Comparison of ENCODE assay signal across 9 cellular contexts in the genomic region with DNA sequence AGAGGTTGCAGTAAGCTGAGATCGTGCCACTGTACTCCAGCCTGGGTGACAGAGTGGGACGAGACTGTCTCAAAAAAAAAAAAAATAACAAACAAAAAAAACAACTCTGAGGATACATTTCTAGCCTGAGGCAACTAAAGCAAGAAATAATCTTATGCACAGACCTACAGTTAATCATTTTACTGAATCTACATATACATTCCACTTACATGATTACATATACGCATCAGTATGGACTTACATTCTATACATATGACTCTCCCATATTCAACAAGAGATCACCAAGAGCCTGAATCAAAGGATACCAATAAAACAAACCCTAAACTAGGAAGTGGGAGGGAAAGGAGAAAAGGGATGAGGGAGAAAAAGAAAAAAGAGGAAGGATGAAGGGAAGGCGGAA. TPM values are rescaled to one million over a fixed set of nuclear protein-coding genes. Genes with fewer than 3 reads are reported as not detected.
DNase-seq lines count a peak whose midpoint lies in the region; ATAC-seq and TF ChIP-seq lines count a peak whose summit lies in the region.
"Had no signal": no experiment of that assay in that cellular context is flagged by ENCODE, and none has a peak within 500 bp of the region (broad histone marks: within the 10 kb centered on the region; RNA-seq: fewer than 3 reads in every experiment).

No MANE protein-coding gene starts in this region.

- TF ChIP-seq CTCF in IMR-90 (conservative IDR thresholded peaks at IDR 0.05; ENCODE audit: low read depth, low read length), result no peak
- no peak for TF ChIP-seq CTCF in astrocyte of the spinal cord (IDR thresholded peaks at IDR 0.05; ENCODE audit: low read depth, low read length)
- TF ChIP-seq CTCF in mesothelial cell of epicardium (IDR thresholded peaks at IDR 0.05; ENCODE audit: unreplicated experiment), result no peak

- no peak for TF ChIP-seq RAD21 in IMR-90 (IDR thresholded peaks at IDR 0.05; ENCODE audit: low read length)

- no peak for TF ChIP-seq POLR2A in IMR-90 (IDR thresholded peaks at IDR 0.05; ENCODE audit: low read depth, low read length)

- no peak overlapping the region for H2AK5ac ChIP-seq in IMR-90 (ENCODE audit: low read depth, low read length)

- peaks cover 0 to 1% (median 0%) of the 10 kb centered on the region in 7 donors for H3K9me3 Mint-ChIP-seq in CD4-positive, CD25-positive, alpha-beta regulatory T cell
- peaks cover 3% of the 10 kb centered on the region for H3K9me3 Mint-ChIP-seq in mesothelial cell of epicardium

- peaks cover 19 to 41% (median 29%) of the 10 kb centered on the region in 4 donors for H3K4me1 Mint-ChIP-seq in CD4-positive, CD25-positive, alpha-beta regulatory T cell
- H3K4me1 Mint-ChIP-seq in mesothelial cell of epicardium, result peaks cover 22% of the 10 kb centered on the region

- H3K27ac ChIP-seq in CD4-positive, CD25-positive, alpha-beta regulatory T cell (ENCODE audit: insufficient read depth, low read length, poor library complexity, severe bottlenecking), result no peak overlapping the region
- H3K27ac ChIP-seq in IMR-90 (ENCODE audit: insufficient read depth, low read length), result no peak overlapping the region

- no peaks in the 10 kb centered on the region for H3K9me1 ChIP-seq in IMR-90 (ENCODE audit: insufficient read depth, low read length)

- peak overlapping the region; percentile 98 for H3K4me2 ChIP-seq in IMR-90 (ENCODE audit: low read depth, low read length)

- no peak overlapping the region for H4K91ac ChIP-seq in IMR-90 (ENCODE audit: insufficient read depth, low read depth, low read length)

- H3K23ac ChIP-seq in IMR-90 (ENCODE audit: low read depth, low read length), result no peak overlapping the region

- no peaks in the 10 kb centered on the region for H3K27me3 ChIP-seq in CD4-positive, CD25-positive, alpha-beta regulatory T cell (ENCODE audit: control insufficient read depth, insufficient read depth, low read length)
- no peaks in the 10 kb centered on the region for H3K27me3 ChIP-seq in IMR-90 (ENCODE audit: control insufficient read depth, insufficient read depth, low read length)

- dilution Hi-C loops in IMR-90 (cut with HindIII; ENCODE audit: low sequenced_read_pairs, unreplicated experiment), result no loop called here

- no peak overlapping the region for H2BK15ac ChIP-seq in IMR-90 (ENCODE audit: low read depth, low read length)

- peaks cover 17% of the 10 kb centered on the region for H3K4me1 ChIP-seq in CD4-positive, CD25-positive, alpha-beta regulatory T cell (ENCODE audit: control insufficient read depth, insufficient read depth, low read length, poor library complexity, severe bottlenecking)
- peaks cover 2% of the 10 kb centered on the region; the same call in 1 of the 2 replicates for H3K4me1 ChIP-seq in IMR-90 (ENCODE audit: control insufficient read depth, insufficient read depth, low read length)

- peak overlapping the region; percentile 96 for H3K4me3 ChIP-seq in CD4-positive, CD25-positive, alpha-beta regulatory T cell (ENCODE audit: low read depth, low read length)
- H3K4me3 ChIP-seq in IMR-90 (ENCODE audit: insufficient read depth, low read depth, low read length) (0 out of 2 replicates have a peak overlapping the region, but pooled peaks have one; percentile 69), astrocyte of the spinal cord (ENCODE audit: low read depth, low read length) (peak overlapping the region; percentile 99)

- H3K27me3 Mint-ChIP-seq in CD4-positive, CD25-positive, alpha-beta regulatory T cell, result no peaks in the 10 kb centered on the region
- no peaks in the 10 kb centered on the region for H3K27me3 Mint-ChIP-seq in mesothelial cell of epicardium (ENCODE audit: low read depth)

- BruUV-seq in IMR-90 (replicated peaks; lab: Mats Ljungman, UMichigan), result no TSS peak

- no peak overlapping the region for H3K14ac ChIP-seq in IMR-90 (replicated peaks; ENCODE audit: low read depth, low read length)

- H3K36me3 ChIP-seq in CD4-positive, CD25-positive, alpha-beta regulatory T cell (ENCODE audit: control insufficient read depth, insufficient read depth, low read length), result no peaks in the 10 kb centered on the region
- H3K36me3 ChIP-seq in IMR-90 (ENCODE audit: control insufficient read depth, insufficient read depth, low read length), result no peaks in the 10 kb centered on the region

- in situ Hi-C loops in IMR-90 (cut with MboI; ENCODE audit: low sequenced_read_pairs), result loop anchor here (10.0 kb wide), 1 partner anchor 277 kb away; the partner anchor contains the start of gene GAB2
- in situ Hi-C loops in astrocyte of the spinal cord (cut with HindIII; ENCODE audit: low sequenced_read_pairs), result no loop called here

- peak overlapping the region; percentile 78 to 96 (median 94) for H3K27ac Mint-ChIP-seq in CD4-positive, CD25-positive, alpha-beta regulatory T cell
- peak overlapping the region; percentile 89 for H3K27ac Mint-ChIP-seq in mesothelial cell of epicardium

- H2BK20ac ChIP-seq in IMR-90 (ENCODE audit: low read depth, low read length), result no peak overlapping the region

- no peak overlapping the region for H3K4ac ChIP-seq in IMR-90 (ENCODE audit: low read depth, low read length)

- peak overlapping the region; percentile 55; the same call in 1 of the 2 replicates for H4K5ac ChIP-seq in IMR-90 (ENCODE audit: low read depth, low read length)

- peak in 1 of 3 donors; percentile 5 for DNase-seq in CD4-positive, CD25-positive, alpha-beta regulatory T cell
- DNase-seq in IMR-90 (peak; percentile 16), astrocyte of the spinal cord (ENCODE audit: low read depth, low spot score) (no peak), mesothelial cell of epicardium (ENCODE audit: low spot score in 2 of 2, unreplicated experiment in 2 of 2) (no peak), COLO829 (ENCODE audit: low spot score) (no peak)
- DNase-seq in effector CD4-positive, alpha-beta T cell, result no peak
- DNase-seq: GDM1 had no signal

- no peak overlapping the region for H3K56ac ChIP-seq in IMR-90 (ENCODE audit: extremely low read depth, insufficient read depth, low read length)

- POLR2A ChIA-PET in IMR-90 (lab: Charles Lee; ENCODE audit: unreplicated experiment), result interaction anchor here (0.6 kb wide), 1 partner anchor 850 kb away, joined by 3 read pairs; no protein-coding TSS in a partner anchor

- no peak overlapping the region for H2BK5ac ChIP-seq in IMR-90 (ENCODE audit: low read depth, low read length, poor library complexity, severe bottlenecking)

- peak overlapping the region; percentile 80 to 97 (median 94) for H3K4me3 Mint-ChIP-seq in CD4-positive, CD25-positive, alpha-beta regulatory T cell
- H3K4me3 Mint-ChIP-seq in mesothelial cell of epicardium, result peak overlapping the region; percentile 96

- ATAC-seq in CD4-positive, CD25-positive, alpha-beta regulatory T cell (ENCODE audit: low read depth in 2 of 2), result no peak
- ATAC-seq in IMR-90 (ENCODE audit: low read depth) (no peak), HG02870 (IDR thresholded peaks at IDR 0.05; ENCODE audit: unreplicated experiment) (no peak)
- no peak for ATAC-seq in activated CD4-positive, CD25-positive, alpha-beta regulatory T cell treated with anti-CD3 and anti-CD28 coated beads, Interleukin-2, amount 50 U/mL, for 24 hours

- intact Hi-C loops in IMR-90 (cut with micrococcal nuclease), result no loop called here

- CTCF ChIA-PET in IMR-90 (lab: Yijun Ruan, JAX), result no interaction called here

- peaks cover 17% of the 10 kb centered on the region for H3K36me3 Mint-ChIP-seq in CD4-positive, CD25-positive, alpha-beta regulatory T cell
- H3K36me3 Mint-ChIP-seq in mesothelial cell of epicardium, result peaks cover 30% of the 10 kb centered on the region

- H2BK120ac ChIP-seq in IMR-90 (ENCODE audit: low read depth, low read length), result no peak overlapping the region

- 90% methylated on average over 2 of the region's 4 CpGs; no CpG with 5 or more reads in 1 of the 2 experiments for WGBS in IMR-90 (ENCODE audit: extremely low coverage in 2 of 2, insufficient read length in 1 of 2), 2 experiments

- peaks cover 20 to 38% of the 10 kb centered on the region in 2 experiments for H3K79me1 ChIP-seq in IMR-90 (ENCODE audit: low read depth in 1 of 2, low read length in 2 of 2)

- no peak overlapping the region for H2AK9ac ChIP-seq in IMR-90 (replicated peaks; ENCODE audit: low read depth, low read length, poor library complexity)

- no peak overlapping the region for H2AFZ ChIP-seq in IMR-90 (replicated peaks; ENCODE audit: low read length, poor library complexity)

- peak overlapping the region; percentile 96 to 98; a peak in 3 of 4 replicates for H4K8ac ChIP-seq in IMR-90 (ENCODE audit: low read depth in 2 of 2, low read length in 2 of 2)

- no peak overlapping the region for H3K9ac ChIP-seq in IMR-90 (ENCODE audit: low read depth, low read length)

- no peaks in the 10 kb centered on the region for H4K20me1 ChIP-seq in IMR-90 (ENCODE audit: insufficient read depth, low read length)

- no peak overlapping the region for H3K18ac ChIP-seq in IMR-90 (ENCODE audit: low read depth, low read length)

- no peaks in the 10 kb centered on the region for H3K9me3 ChIP-seq in CD4-positive, CD25-positive, alpha-beta regulatory T cell (ENCODE audit: control insufficient read depth in 2 of 2, low read length in 2 of 2)
- H3K9me3 ChIP-seq in IMR-90 (ENCODE audit: control insufficient read depth, insufficient read depth, low read length), result no peaks in the 10 kb centered on the region

RNA-seq across cellular contexts. Expression of gene ALG8, which starts 1.1 kb away (rescaled TPM):
- 20.6 TPM for total RNA-seq in CD4-positive, CD25-positive, alpha-beta regulatory T cell
- 10 to 100 TPM; 52.7 to 56.3 (median 54.5) TPM for polyA plus RNA-seq in CD4-positive, CD25-positive, alpha-beta regulatory T cell
- 27.8 and 53.0 TPM in 2 replicates for total RNA-seq in IMR-90 (2012; rRNA removed)
- 28.2 and 31.8 TPM in 2 replicates for polyA plus RNA-seq in IMR-90 (2012; rRNA removed)
- polyA plus RNA-seq in IMR-90 (2012; cell fraction: cytosol; rRNA removed), result 14.0 and 21.5 TPM in 2 replicates
- 10.9 and 36.2 TPM in 2 replicates for polyA plus RNA-seq in IMR-90 (2012; cell fraction: nucleus; rRNA removed; ENCODE audit: low replicate concordance)
- total RNA-seq in mesothelial cell of epicardium, result 53.7 to 63.0 TPM (median 61.6 TPM) in 3 replicates

RNA-seq across cellular contexts. Expression of gene KCTD21, which starts 50.1 kb away (rescaled TPM):
- 3.8 TPM for total RNA-seq in CD4-positive, CD25-positive, alpha-beta regulatory T cell
- polyA plus RNA-seq in CD4-positive, CD25-positive, alpha-beta regulatory T cell, result 1 to 10 TPM; 1.4 to 3.3 (median 2.4) TPM
- total RNA-seq in IMR-90 (2012; rRNA removed), result 12.2 and 12.5 TPM in 2 replicates
- 12.2 TPM in 2 replicates for polyA plus RNA-seq in IMR-90 (2012; rRNA removed)
- 7.1 and 14.7 TPM in 2 replicates for polyA plus RNA-seq in IMR-90 (2012; cell fraction: cytosol; rRNA removed)
- 7.7 and 13.5 TPM in 2 replicates for polyA plus RNA-seq in IMR-90 (2012; cell fraction: nucleus; rRNA removed; ENCODE audit: low replicate concordance)
- 5.1 to 7.2 TPM (median 5.2 TPM) in 3 replicates for total RNA-seq in mesothelial cell of epicardium

RNA-seq across cellular contexts. Expression of gene USP35, which starts 50.4 kb away (rescaled TPM):
- 15.0 TPM for total RNA-seq in CD4-positive, CD25-positive, alpha-beta regulatory T cell
- under 1 TPM; 0.11 to 0.84 (median 0.42) TPM for polyA plus RNA-seq in CD4-positive, CD25-positive, alpha-beta regulatory T cell
- total RNA-seq in IMR-90 (2012; rRNA removed) (2.2 and 2.7 TPM in 2 replicates), mesothelial cell of epicardium (12.3 to 13.4 TPM (median 13.2 TPM) in 3 replicates)
- polyA plus RNA-seq in IMR-90 (2012; rRNA removed), result 10.4 and 11.3 TPM in 2 replicates
- polyA plus RNA-seq in IMR-90 (2012; cell fraction: cytosol; rRNA removed), result 6.7 and 7.5 TPM in 2 replicates
- 34.8 and 58.2 TPM in 2 replicates for polyA plus RNA-seq in IMR-90 (2012; cell fraction: nucleus; rRNA removed; ENCODE audit: low replicate concordance)

RNA-seq across cellular contexts. Expression of gene NDUFC2, which starts 58.6 kb away (rescaled TPM):
- total RNA-seq in CD4-positive, CD25-positive, alpha-beta regulatory T cell, result 43.2 TPM
- polyA plus RNA-seq in CD4-positive, CD25-positive, alpha-beta regulatory T cell, result 100 to 1,000 TPM; 170 to 222 (median 189) TPM
- total RNA-seq in IMR-90 (2012; rRNA removed), result 143 and 146 TPM in 2 replicates
- polyA plus RNA-seq in IMR-90 (2012; rRNA removed), result 327 and 340 TPM in 2 replicates
- polyA plus RNA-seq in IMR-90 (2012; cell fraction: cytosol; rRNA removed), result 318 and 528 TPM in 2 replicates
- 62.6 and 69.0 TPM in 2 replicates for polyA plus RNA-seq in IMR-90 (2012; cell fraction: nucleus; rRNA removed; ENCODE audit: low replicate concordance)
- 169 to 171 TPM (median 169 TPM) in 3 replicates for total RNA-seq in mesothelial cell of epicardium
